ENCODE assay signal across 8 cellular contexts in genomic region chr12:16076553-16076952, GRCh38.
DNase-seq lines count a peak whose midpoint lies in the region; ATAC-seq and TF ChIP-seq lines count a peak whose summit lies in the region.

No MANE protein-coding gene starts in this region.

- H3K4me3 ChIP-seq in neuronal stem cell (ENCODE audit: low read length in 2 of 2): no peak overlapping the region

- no peaks in the 10 kb centered on the region for H3K36me3 Mint-ChIP-seq in brain

- no peak overlapping the region for H3K23ac ChIP-seq in neuronal stem cell (ENCODE audit: low read depth, low read length, poor library complexity)

- H3K4me1 Mint-ChIP-seq in brain: peaks cover 8% of the 10 kb centered on the region

- H3K79me1 ChIP-seq in neuronal stem cell (ENCODE audit: low read depth, low read length): no peaks in the 10 kb centered on the region

- H4K91ac ChIP-seq in neuronal stem cell (ENCODE audit: low read depth, low read length, poor library complexity): no peak overlapping the region

- no peak overlapping the region for H3K4me2 ChIP-seq in neuronal stem cell (ENCODE audit: insufficient read depth, low read length, poor library complexity, severe bottlenecking)

- DNase-seq in AG09319 (ENCODE audit: extremely low read depth, low read depth) (no peak), NCI-H2081 treated with DMSO at 0.1 percent for 48 hours (lab: John Stamatoyannopoulos, UW) (peak; percentile 34), neuronal stem cell (ENCODE audit: low spot score) (peak; percentile 24), T-helper 1 cell (no peak)

- no peak overlapping the region for H4K8ac ChIP-seq in neuronal stem cell (ENCODE audit: low read depth, low read length)

- no peak overlapping the region for H3K27ac Mint-ChIP-seq in brain

- H3K36me3 ChIP-seq in neuronal stem cell (replicated peaks in 1 of 2; ENCODE audit: control insufficient read depth in 2 of 2, insufficient read depth in 2 of 2, low read length in 2 of 2): no peaks in the 10 kb centered on the region

- no CpG with 5 or more reads among the region's 2 CpGs for WGBS in neuronal stem cell (ENCODE audit: extremely low coverage in 2 of 2, insufficient read length in 2 of 2, insufficient replicate concordance in 1 of 2), 2 donors

- H3K4me1 ChIP-seq in neuronal stem cell (ENCODE audit: control insufficient read depth in 2 of 2, insufficient read depth in 1 of 2, low read depth in 1 of 2, low read length in 2 of 2): peaks cover 0 to 2% of the 10 kb centered on the region in 2 donors

- no peaks in the 10 kb centered on the region for H3K9me3 Mint-ChIP-seq in brain

- no peak overlapping the region for H3K18ac ChIP-seq in neuronal stem cell (ENCODE audit: low read length)

- H2BK15ac ChIP-seq in neuronal stem cell (ENCODE audit: low read length): no peak overlapping the region

- no peak overlapping the region for H3K27ac ChIP-seq in neuronal stem cell (replicated peaks; ENCODE audit: low read length)

- H2BK5ac ChIP-seq in neuronal stem cell (ENCODE audit: low read length): no peak overlapping the region

- H3K4me3 Mint-ChIP-seq in brain: no peak overlapping the region

- H2AK5ac ChIP-seq in neuronal stem cell (ENCODE audit: low read depth, low read length): no peak overlapping the region

- H3K27me3 Mint-ChIP-seq in brain: no peaks in the 10 kb centered on the region

- H3K9me3 ChIP-seq in neuronal stem cell (replicated peaks in 1 of 2; ENCODE audit: control insufficient read depth in 2 of 2, insufficient read depth in 1 of 2, low read depth in 1 of 2, low read length in 2 of 2): no peaks in the 10 kb centered on the region

- TF ChIP-seq CTCF in AG09319 (IDR thresholded peaks at IDR 0.05; ENCODE audit: low read depth, low read length): peak; percentile 14
- peak; percentile 37 to 51 for TF ChIP-seq CTCF in brain (conservative IDR thresholded peaks at IDR 0.05)

- no peak overlapping the region for H3K4ac ChIP-seq in neuronal stem cell (ENCODE audit: low read length)

- H2AFZ ChIP-seq in neuronal stem cell (ENCODE audit: low read length): no peak overlapping the region

- ATAC-seq in GM18519 (IDR thresholded peaks at IDR 0.05; ENCODE audit: low FRiP score, unreplicated experiment): peak; percentile 75
- peak; percentile 76 for ATAC-seq in HG02973 (IDR thresholded peaks at IDR 0.05; ENCODE audit: unreplicated experiment)
- no peak for ATAC-seq in GM21717 (IDR thresholded peaks at IDR 0.05; ENCODE audit: unreplicated experiment)

- no peaks in the 10 kb centered on the region for H3K27me3 ChIP-seq in neuronal stem cell (ENCODE audit: control insufficient read depth in 3 of 3, insufficient read depth in 3 of 3, low read depth in 1 of 3, low read length in 3 of 3)

- no peak overlapping the region for H3K14ac ChIP-seq in neuronal stem cell (ENCODE audit: low read length)

- no peak overlapping the region for H2BK12ac ChIP-seq in neuronal stem cell (ENCODE audit: low read length)

- no peak overlapping the region for H3K9ac ChIP-seq in neuronal stem cell (ENCODE audit: low read depth, low read length, poor library complexity)

- H2BK120ac ChIP-seq in neuronal stem cell (ENCODE audit: low read depth, low read length): no peak overlapping the region

Comparison
In these comparisons a context has a peak if more than half of its experiments do, and no peak if none do; other contexts are left out.
1. DNase-seq: peak in NCI-H2081 treated with DMSO at 0.1 percent for 48 hours (single experiment) and neuronal stem cell (single experiment); none in AG09319 (single experiment) and T-helper 1 cell (0 of 5).